ENCODE assay signal across 8 cellular contexts in the genomic region with DNA sequence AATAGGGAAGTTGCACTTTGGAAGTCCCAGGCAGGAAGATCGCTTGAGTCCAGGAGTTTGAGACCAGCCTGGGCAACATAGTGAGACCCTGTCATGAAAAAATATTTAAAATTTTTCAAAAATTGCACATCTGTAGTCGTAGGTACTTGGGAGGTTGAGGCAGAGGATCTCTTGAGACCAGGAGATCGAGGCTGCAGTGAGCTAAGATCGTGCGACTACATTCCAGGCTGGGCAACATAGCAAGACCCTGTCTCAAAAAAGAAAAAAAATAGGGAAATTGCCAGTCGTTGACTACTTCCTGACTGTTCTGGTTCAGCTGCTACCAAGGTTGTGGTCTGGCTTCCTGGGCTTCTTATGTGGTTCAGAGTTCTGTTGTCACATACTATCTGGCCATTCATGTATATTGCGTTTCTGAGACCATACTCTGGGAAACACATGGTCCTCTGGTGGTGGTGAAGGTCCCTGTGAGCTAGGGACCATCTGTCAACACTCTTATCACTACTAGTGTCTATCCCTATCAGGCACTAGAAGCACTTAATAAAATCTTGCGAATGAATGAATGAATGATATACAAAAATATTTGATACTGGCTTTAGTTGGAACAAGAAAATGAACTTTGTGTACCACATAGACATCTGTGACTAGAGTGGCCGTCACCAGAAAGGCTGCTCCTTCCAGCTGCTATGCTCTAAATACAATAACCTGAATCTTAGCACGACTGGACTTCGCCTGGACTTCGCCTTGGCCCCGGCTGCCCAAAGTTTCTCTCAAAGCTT. TPM values are rescaled to one million over a fixed set of nuclear protein-coding genes. Genes with fewer than 3 reads are reported as not detected.
DNase-seq lines count a peak whose midpoint lies in the region; ATAC-seq and TF ChIP-seq lines count a peak whose summit lies in the region.

No MANE protein-coding gene starts in this region.

- peaks cover 8% of the 10 kb centered on the region for H3K36me3 Mint-ChIP-seq in brain

- H3K9me3 ChIP-seq in HUES6 (ENCODE audit: control insufficient read depth, insufficient read depth, low read depth, low read length) (no peaks in the 10 kb centered on the region), right lobe of liver (no peaks in the 10 kb centered on the region), uterus (no peaks in the 10 kb centered on the region)

- no peak for DNase-seq in AG09309 (ENCODE audit: low read depth)
- DNase-seq in right lobe of liver: no peak
- no peak for DNase-seq in uterus
- no peak for DNase-seq in SW 1271 (lab: John Stamatoyannopoulos, UW)

- intact Hi-C loops in right lobe of liver (cut with DNase I) (no loop called here), uterus (cut with DNase I; ENCODE audit: low total_unique reads) (no loop called here)

- H3K36me3 ChIP-seq in HUES6 (ENCODE audit: control insufficient read depth, insufficient read depth, low read length): 0 out of 2 replicates have a peak, but pooled peaks cover 3% of the 10 kb centered on the region
- H3K36me3 ChIP-seq in right lobe of liver: no peaks in the 10 kb centered on the region
- H3K36me3 ChIP-seq in uterus: no peaks in the 10 kb centered on the region

- no peak for TF ChIP-seq CTCF in AG09309 (IDR thresholded peaks at IDR 0.05; ENCODE audit: control insufficient read depth, insufficient read depth, low read depth, low read length, missing control alignments)
- TF ChIP-seq CTCF in brain (conservative IDR thresholded peaks at IDR 0.05): no peak
- no peak for TF ChIP-seq CTCF in right lobe of liver (IDR thresholded peaks at IDR 0.05)
- TF ChIP-seq CTCF in uterus (IDR thresholded peaks at IDR 0.05): no peak

- WGBS in right lobe of liver (ENCODE audit: insufficient coverage, low coverage, low lambda C conversion rate, missing lambda C conversion rate): 70% methylated on average over 9 of the region's 13 CpGs

- H3K27ac Mint-ChIP-seq in brain: peak overlapping the region in 4 of 5 experiments; percentile 89 to 98 (median 93)

- peaks cover 45% of the 10 kb centered on the region for H3K4me1 Mint-ChIP-seq in brain

- TF ChIP-seq POLR2A in right lobe of liver (IDR thresholded peaks at IDR 0.05): no peak
- no peak for TF ChIP-seq POLR2A in uterus (IDR thresholded peaks at IDR 0.05)

- H3K27me3 Mint-ChIP-seq in brain: peaks cover 5% of the 10 kb centered on the region

- peaks cover 21% of the 10 kb centered on the region for H3K4me1 ChIP-seq in HUES6 (ENCODE audit: control insufficient read depth, insufficient read depth, low read length)
- no peaks in the 10 kb centered on the region for H3K4me1 ChIP-seq in right lobe of liver
- no peaks in the 10 kb centered on the region for H3K4me1 ChIP-seq in uterus

- H3K4me3 ChIP-seq in AG09309 (ENCODE audit: control insufficient read depth, low read depth, low read length): peak overlapping the region; percentile 48; the same call in 1 of the 2 replicates
- peak overlapping the region; percentile 77 for H3K4me3 ChIP-seq in HUES6 (ENCODE audit: low read depth, low read length)
- H3K4me3 ChIP-seq in right lobe of liver: peak overlapping the region; percentile 65 to 76 (median 75)
- H3K4me3 ChIP-seq in uterus: peak overlapping the region; percentile 47 to 63

- peak overlapping the region; percentile 78 for H3K9ac ChIP-seq in HUES6 (ENCODE audit: low read length)

- ATAC-seq in right lobe of liver (peak in 3 of 4 donors; percentile 33 to 43 (median 39)), HG03442 (IDR thresholded peaks at IDR 0.05; ENCODE audit: unreplicated experiment) (no peak), HG02571 (IDR thresholded peaks at IDR 0.05; ENCODE audit: unreplicated experiment) (no peak)

- peak overlapping the region; percentile 90 to 96 (median 93) for H3K4me3 Mint-ChIP-seq in brain

- H3K27ac ChIP-seq in HUES6 (ENCODE audit: low read depth, low read length) (no peak overlapping the region), right lobe of liver (peak overlapping the region in 1 of 3 donors; percentile 34), uterus (peak overlapping the region; percentile 84 to 88)

- peaks cover 7% of the 10 kb centered on the region; the same call in 1 of the 2 replicates for H3K27me3 ChIP-seq in HUES6 (ENCODE audit: control insufficient read depth, insufficient read depth, low read length)
- no peaks in the 10 kb centered on the region for H3K27me3 ChIP-seq in right lobe of liver
- no peaks in the 10 kb centered on the region for H3K27me3 ChIP-seq in uterus

- no peaks in the 10 kb centered on the region for H3K9me3 Mint-ChIP-seq in brain

RNA-seq across cellular contexts. Expression of a gene that starts 0.9 kb away (rescaled TPM):
- polyA plus RNA-seq in brain (ENCODE audit: insufficient read depth, low read depth, low replicate concordance): 32.1 TPM
- total RNA-seq in right lobe of liver (1 to 10 TPM; 4.7 to 6.6 (median 6.0) TPM), uterus (10 to 100 TPM; 15.3 to 55.1 (median 47.3) TPM)

RNA-seq across cellular contexts. Expression of a gene that starts 38.5 kb away (rescaled TPM):
- polyA plus RNA-seq in brain (ENCODE audit: insufficient read depth, low read depth, low replicate concordance): 2.9 TPM
- 1 to 10 TPM; 1.8 to 5.6 (median 2.8) TPM for total RNA-seq in right lobe of liver
- 10 to 100 TPM in 1 of 4 donors, 1 to 10 TPM in 3; 6.1 to 10.5 (median 7.5) TPM for total RNA-seq in uterus

RNA-seq across cellular contexts. Expression of a gene that starts 38.6 kb away (rescaled TPM):
- polyA plus RNA-seq in brain (ENCODE audit: insufficient read depth, low read depth, low replicate concordance): 0.24 TPM
- under 1 TPM in 1 of 6 experiments, not detected in 5; 0.86 TPM for total RNA-seq in right lobe of liver
- 1 to 10 TPM in 1 of 4 donors, under 1 TPM in 1, not detected in 2; 0.64 to 3.3 TPM for total RNA-seq in uterus

Comparison
In these comparisons a context has a peak if more than half of its experiments do, and no peak if none do; other contexts are left out.
1. ATAC-seq: peak in right lobe of liver (3 of 4); none in HG03442 (single experiment) and HG02571 (single experiment).
2. Peak in every context shown above with its lines, with median percentiles within 50 percentile points of each other: H3K4me3 ChIP-seq.